Comparison of ENCODE assay signal across 27 cellular contexts in the genomic region with DNA sequence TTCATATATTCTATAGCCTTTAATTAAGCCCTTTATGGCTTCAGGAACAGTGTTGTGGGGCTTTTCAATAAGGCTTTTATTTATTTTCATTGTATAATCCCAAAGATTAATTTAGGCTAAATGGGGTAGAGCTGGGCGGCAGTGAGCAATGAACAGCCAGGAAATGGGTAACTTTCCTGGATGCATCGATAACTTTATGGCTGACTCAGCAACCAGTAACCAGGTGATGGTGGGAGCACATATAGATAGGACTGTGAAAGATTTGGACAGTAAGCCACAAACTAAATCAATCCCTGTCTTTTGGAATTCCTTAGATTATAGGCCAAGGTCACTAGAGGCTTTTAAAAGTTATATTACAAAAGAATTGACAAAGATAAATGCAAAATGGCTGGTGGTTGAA.
"Had no signal": no experiment of that assay in that cellular context is flagged by ENCODE, and none has a peak within 500 bp of the region (broad histone marks: within the 10 kb centered on the region; RNA-seq: fewer than 3 reads in every experiment).

No MANE protein-coding gene starts in this region.

- H3K9me3 ChIP-seq: stomach, suprapubic skin, testis, thoracic aorta, thyroid gland, tibial artery, tibial nerve, transverse colon, upper lobe of left lung, upper lobe of right lung, uterus, vagina had no signal

- H3K4me3 ChIP-seq: stomach, suprapubic skin, testis, thoracic aorta, thyroid gland, tibial artery, tibial nerve, transverse colon, upper lobe of left lung, upper lobe of right lung, uterus, vagina had no signal

- H3K27ac ChIP-seq: stomach, suprapubic skin, testis, thoracic aorta, thyroid gland, tibial artery, tibial nerve, transverse colon, upper lobe of left lung, upper lobe of right lung, uterus, vagina had no signal

- H3K27me3 ChIP-seq: stomach, suprapubic skin, testis, thyroid gland, tibial artery, tibial nerve, transverse colon, upper lobe of left lung, upper lobe of right lung, uterus, vagina had no signal

- H3K36me3 ChIP-seq: stomach, suprapubic skin, thoracic aorta, thyroid gland, tibial artery, tibial nerve, transverse colon, upper lobe of left lung, upper lobe of right lung, uterus, vagina had no signal

- H3K4me1 ChIP-seq: stomach, suprapubic skin, testis, thyroid gland, tibial artery, tibial nerve, transverse colon, upper lobe of left lung, upper lobe of right lung, uterus, vagina had no signal

- DNase-seq: stimulated activated CD4-positive, alpha-beta T cell treated with anti-CD3 and anti-CD28 coated beads, Interleukin-2, amount 100 ng/mL, for 48 hours; stimulated activated CD4-positive, alpha-beta T cell treated with anti-CD3 and anti-CD28 coated beads, Interleukin-4, amount 100 ng/mL, for 1 hour; stimulated activated CD4-positive, alpha-beta T cell treated with anti-CD3 and anti-CD28 coated beads, Interleukin-4, amount 100 ng/mL, for 24 hours; stimulated activated CD4-positive, alpha-beta T cell treated with anti-CD3 and anti-CD28 coated beads, Interleukin-4, amount 100 ng/mL, for 4 hours; stimulated activated CD8-positive, alpha-beta memory T cell treated with anti-CD3 and anti-CD28 coated beads, Interleukin-4, amount 100 ng/mL, for 48 hours; stimulated activated naive B cell treated with anti-CD40 and anti-IgM and Interleukin-4, amounts not matched to agents 10 μg/mL and 1 μg/mL and 100 μg/mL, for 72 hours; stimulated activated naive CD4-positive, alpha-beta T cell; stimulated activated naive CD4-positive, alpha-beta T cell treated with Interleukin-2 at 50 U/mL for 16 hours; stimulated activated naive CD8-positive, alpha-beta T cell treated with anti-CD3 and anti-CD28 coated beads, Interleukin-15, amount 100 ng/mL, for 72 hours; stimulated activated naive CD8-positive, alpha-beta T cell treated with anti-CD3 and anti-CD28 coated beads, Interleukin-15, Interleukin-2, amounts not matched to agents 100 U/mL and 50 U/mL, for 24 hours; stomach; substantia nigra; testis; thyroid gland; tibial artery; transverse colon; trophoblast cell; upper lobe of left lung; upper lobe of right lung; uterus had no signal

- ATAC-seq: stimulated activated effector memory CD8-positive, alpha-beta T cell treated with anti-CD3 and anti-CD28 coated beads, Interleukin-12 subunit alpha, Interleukin-12 subunit beta, amount 100 ng/mL, for 72 hours; stimulated activated memory B cell treated with anti-CD40 and anti-IgM and Interleukin-4, amounts not matched to agents 10 μg/mL and 1 μg/mL and 100 μg/mL, for 72 hours; stimulated activated naive B cell treated with anti-CD40 and anti-IgM and Interleukin-4, amounts not matched to agents 10 μg/mL and 1 μg/mL and 100 μg/mL, for 72 hours; stimulated activated naive CD8-positive, alpha-beta T cell treated with anti-CD3 and anti-CD28 coated beads, Interleukin-15, amount 100 ng/mL, for 72 hours; stimulated activated naive CD8-positive, alpha-beta T cell treated with anti-CD3 and anti-CD28 coated beads, Interleukin-15, Interleukin-2, amounts not matched to agents 100 U/mL and 50 U/mL, for 24 hours; upper lobe of right lung had no signal

- FAIRE-seq: urothelium cell line had no signal
